ENCODE assay signal across 8 cellular contexts in the genomic region with DNA sequence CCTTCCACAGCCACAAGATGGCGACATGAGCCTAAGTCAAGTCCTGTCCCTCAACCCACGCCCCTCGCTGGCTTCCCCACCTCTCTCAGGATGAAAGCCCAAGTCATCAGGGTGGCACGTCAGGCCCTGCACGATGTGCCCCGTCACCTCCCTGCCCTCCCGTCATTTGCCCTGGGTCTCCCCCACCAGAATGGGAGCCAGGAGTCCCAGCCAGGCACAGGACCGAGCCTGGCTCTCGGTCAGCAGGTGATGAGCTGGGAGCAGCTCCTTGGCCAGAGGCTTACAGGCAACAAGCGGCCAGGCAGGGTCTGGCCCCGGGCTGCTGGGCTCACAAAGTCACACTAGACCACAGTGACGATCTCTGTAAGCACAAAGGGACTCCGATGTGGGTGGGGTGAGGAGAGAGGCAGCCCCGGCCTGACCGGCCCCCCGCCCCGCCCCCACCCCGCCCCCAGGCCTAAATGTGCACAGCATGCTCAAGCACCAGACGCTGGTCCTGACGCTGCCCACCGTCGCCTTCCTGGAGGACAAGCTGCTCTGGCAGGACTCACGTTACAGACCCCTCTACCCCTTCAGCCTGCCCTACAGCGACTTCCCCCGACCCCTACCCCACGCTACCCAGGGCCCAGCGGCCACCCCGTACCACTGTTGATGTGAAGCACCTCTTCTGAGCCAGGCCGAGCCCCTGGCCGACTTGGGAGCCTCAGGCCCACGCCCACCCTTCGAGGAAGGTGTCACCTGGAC. TPM values are rescaled to one million over a fixed set of nuclear protein-coding genes. Genes with fewer than 3 reads are reported as not detected.
DNase-seq lines count a peak whose midpoint lies in the region; ATAC-seq and TF ChIP-seq lines count a peak whose summit lies in the region.

No MANE protein-coding gene starts in this region.

- no peak overlapping the region for H3K4me3 ChIP-seq in MG63
- H3K4me3 ChIP-seq in parathyroid adenoma (ENCODE audit: low read depth, low read length): no peak overlapping the region
- no peak overlapping the region for H3K4me3 ChIP-seq in tibial artery

- in situ Hi-C loops in SK-MEL-5 (cut with HindIII; ENCODE audit: low pct_unique_long_range_greater_than_20kb, low sequenced_read_pairs): no loop called here

- no peak overlapping the region for H3K4me2 ChIP-seq in parathyroid adenoma (ENCODE audit: low read length)

- TF ChIP-seq CTCF in parathyroid adenoma (IDR thresholded peaks at IDR 0.05) (peak; percentile 69), tibial artery (IDR thresholded peaks at IDR 0.05) (peak; percentile 43 to 48)

- no peaks in the 10 kb centered on the region for H3K79me2 ChIP-seq in parathyroid adenoma

- intact Hi-C loops in tibial artery (cut with DNase I; ENCODE audit: low total_unique reads): no loop called here

- H3K9me3 ChIP-seq in MG63 (no peaks in the 10 kb centered on the region), parathyroid adenoma (ENCODE audit: control insufficient read depth, low read length) (no peaks in the 10 kb centered on the region), tibial artery (no peaks in the 10 kb centered on the region)

- H3K27ac ChIP-seq in parathyroid adenoma (no peak overlapping the region), tibial artery (no peak overlapping the region)

- H3K4me1 ChIP-seq in parathyroid adenoma (no peaks in the 10 kb centered on the region), tibial artery (no peaks in the 10 kb centered on the region)

- H3K9ac ChIP-seq in parathyroid adenoma: no peak overlapping the region

- H3K36me3 ChIP-seq in MG63 (peaks cover 45% of the 10 kb centered on the region), parathyroid adenoma (ENCODE audit: control insufficient read depth, insufficient read depth, low read length) (no peaks in the 10 kb centered on the region), tibial artery (peaks cover 21 to 52% (median 44%) of the 10 kb centered on the region in 3 donors)

- ATAC-seq in HG02973 (IDR thresholded peaks at IDR 0.05; ENCODE audit: unreplicated experiment): no peak

- H3K27me3 ChIP-seq in MG63: no peaks in the 10 kb centered on the region
- no peaks in the 10 kb centered on the region for H3K27me3 ChIP-seq in parathyroid adenoma (ENCODE audit: control insufficient read depth, insufficient read depth, low read length)
- no peaks in the 10 kb centered on the region for H3K27me3 ChIP-seq in tibial artery

- H2AFZ ChIP-seq in parathyroid adenoma: no peak overlapping the region

- DNase-seq in DMS79 treated with DMSO at 0.1 percent for 48 hours (lab: John Stamatoyannopoulos, UW) (peak; percentile 72), MG63 (peak; percentile 86), SK-MEL-5 (ENCODE audit: low read depth, low spot score) (peak; percentile 87), globus pallidus (ENCODE audit: low spot score) (peak; percentile 48), tibial artery (peak; percentile 85 to 88)
- DNase-seq in activated effector memory CD4-positive, alpha-beta T cell treated with anti-CD3 and anti-CD28 coated beads, Interleukin-2, amount 50 U/mL, for 16 hours: peak; percentile 96

RNA-seq across cellular contexts. Expression of gene MRPL4, which starts 7.3 kb away (rescaled TPM):
- total RNA-seq in MG63 (2014; rRNA removed; shearing (Covaris generic); ENCODE audit: low replicate concordance): 188 and 218 TPM in 2 replicates
- total RNA-seq in SK-MEL-5 (2014; rRNA removed; shearing (Covaris generic)): 66.9 and 68.1 TPM in 2 replicates
- 139 and 144 TPM in 2 replicates for polyA plus RNA-seq in SK-MEL-5 (2015; cell fraction: cytosol; rRNA removed)
- 72.8 and 87.4 TPM in 2 replicates for polyA plus RNA-seq in SK-MEL-5 (2015; cell fraction: nucleus; rRNA removed)

RNA-seq across cellular contexts. Expression of gene ICAM1, which starts 11.6 kb away (rescaled TPM):
- 3.8 and 5.1 TPM in 2 replicates for total RNA-seq in MG63 (2014; rRNA removed; shearing (Covaris generic); ENCODE audit: low replicate concordance)
- 45.0 and 46.2 TPM in 2 replicates for total RNA-seq in SK-MEL-5 (2014; rRNA removed; shearing (Covaris generic))
- 76.5 and 89.9 TPM in 2 replicates for polyA plus RNA-seq in SK-MEL-5 (2015; cell fraction: cytosol; rRNA removed)
- 31.4 and 46.0 TPM in 2 replicates for polyA plus RNA-seq in SK-MEL-5 (2015; cell fraction: nucleus; rRNA removed)

RNA-seq across cellular contexts. Expression of gene ICAM4, which starts 27.4 kb away (rescaled TPM):
- not detected in 2 replicates for total RNA-seq in MG63 (2014; rRNA removed; shearing (Covaris generic); ENCODE audit: low replicate concordance)
- 0.08 TPM in 1 of 2 replicates, not detected in the other for total RNA-seq in SK-MEL-5 (2014; rRNA removed; shearing (Covaris generic))
- not detected in 2 replicates for polyA plus RNA-seq in SK-MEL-5 (2015; cell fraction: cytosol; rRNA removed)
- not detected in 2 replicates for polyA plus RNA-seq in SK-MEL-5 (2015; cell fraction: nucleus; rRNA removed)

RNA-seq across cellular contexts. Expression of gene S1PR2, which starts 28.2 kb away (rescaled TPM):
- total RNA-seq in MG63 (2014; rRNA removed; shearing (Covaris generic); ENCODE audit: low replicate concordance): 14.0 and 14.6 TPM in 2 replicates
- 4.7 and 4.9 TPM in 2 replicates for total RNA-seq in SK-MEL-5 (2014; rRNA removed; shearing (Covaris generic))
- 6.1 and 6.6 TPM in 2 replicates for polyA plus RNA-seq in SK-MEL-5 (2015; cell fraction: cytosol; rRNA removed)
- polyA plus RNA-seq in SK-MEL-5 (2015; cell fraction: nucleus; rRNA removed): 0.81 and 1.6 TPM in 2 replicates

RNA-seq across cellular contexts. Expression of gene ICAM5, which starts 30.4 kb away (rescaled TPM):
- total RNA-seq in MG63 (2014; rRNA removed; shearing (Covaris generic); ENCODE audit: low replicate concordance): not detected in 2 replicates
- 0.29 and 0.66 TPM in 2 replicates for total RNA-seq in SK-MEL-5 (2014; rRNA removed; shearing (Covaris generic))
- polyA plus RNA-seq in SK-MEL-5 (2015; cell fraction: cytosol; rRNA removed): 0.85 and 2.6 TPM in 2 replicates
- polyA plus RNA-seq in SK-MEL-5 (2015; cell fraction: nucleus; rRNA removed): 9.6 and 10.6 TPM in 2 replicates
